In the genomic region with DNA sequence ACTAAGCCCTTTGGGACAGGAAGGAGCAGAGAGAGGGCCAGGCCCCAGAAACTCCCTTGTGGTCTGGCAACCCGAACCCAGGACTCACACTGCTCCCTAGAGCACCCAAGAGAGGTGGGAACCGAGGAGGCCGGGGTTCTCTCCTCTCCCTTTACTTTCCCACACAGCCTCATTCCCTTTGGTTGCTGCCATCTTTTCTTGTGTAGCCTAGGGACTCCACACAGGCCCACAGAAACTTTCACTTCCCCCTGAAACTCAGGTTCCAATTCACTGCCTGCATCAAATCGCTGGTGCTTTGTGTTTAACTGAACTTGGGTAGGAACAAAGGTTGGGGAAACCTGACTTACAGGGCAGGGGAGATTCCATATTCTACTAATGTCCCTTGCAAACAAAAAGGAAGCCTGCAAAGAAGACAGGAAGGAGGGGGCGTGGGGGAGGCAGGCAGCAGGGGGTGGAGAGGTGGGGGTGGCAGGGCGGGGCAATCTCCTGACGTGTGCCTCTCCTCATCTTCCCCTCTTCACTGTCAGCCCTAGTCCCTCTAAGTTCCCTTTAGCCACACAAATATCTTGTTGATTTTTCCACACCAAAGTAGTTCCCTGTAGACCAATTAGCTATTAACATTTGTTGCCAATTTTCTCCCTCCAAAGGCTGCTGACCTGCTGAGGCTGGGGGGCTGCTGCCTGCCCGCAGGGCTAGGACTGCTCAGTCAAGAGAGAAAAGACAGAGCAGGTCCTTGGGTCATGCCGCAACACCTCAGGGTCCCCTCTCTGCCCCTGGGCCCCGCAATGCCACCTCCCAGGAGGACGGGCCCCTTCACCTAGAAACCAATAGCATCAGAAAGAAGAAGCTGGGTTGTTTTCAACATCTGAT, we compare ENCODE assay signal across 8 cellular contexts. TPM values are rescaled to one million over a fixed set of nuclear protein-coding genes. Genes with fewer than 3 reads are reported as not detected.
DNase-seq lines count a peak whose midpoint lies in the region; ATAC-seq and TF ChIP-seq lines count a peak whose summit lies in the region.

No MANE protein-coding gene starts in this region.

- H3K36me3 ChIP-seq in DND-41 (ENCODE audit: insufficient read depth, low read length) (peaks cover 13% of the 10 kb centered on the region), HUES48 (ENCODE audit: control insufficient read depth, insufficient read depth, low read length) (no peaks in the 10 kb centered on the region), skeletal muscle satellite cell (ENCODE audit: insufficient read depth, low read length) (peaks cover 7% of the 10 kb centered on the region)

- peak overlapping the region; percentile 46 for H3K4me2 ChIP-seq in DND-41 (ENCODE audit: insufficient read depth, low read length)
- H3K4me2 ChIP-seq in skeletal muscle satellite cell (ENCODE audit: low read length) = peak overlapping the region; percentile 15

- peaks cover 12% of the 10 kb centered on the region for H3K36me3 Mint-ChIP-seq in endothelial cell (ENCODE audit: low read depth, unreplicated experiment)

- H3K27me3 Mint-ChIP-seq in endothelial cell (ENCODE audit: unreplicated experiment) = peaks cover 13% of the 10 kb centered on the region

- H3K9me3 ChIP-seq in DND-41 (ENCODE audit: insufficient read depth, low read length, severe bottlenecking) (no peaks in the 10 kb centered on the region), HUES48 (ENCODE audit: control insufficient read depth, insufficient read depth, low read length) (no peaks in the 10 kb centered on the region), skeletal muscle satellite cell (replicated peaks; ENCODE audit: low read length) (no peaks in the 10 kb centered on the region)

- no peaks in the 10 kb centered on the region for H3K9me3 Mint-ChIP-seq in endothelial cell (ENCODE audit: unreplicated experiment)

- peak; percentile 61 for DNase-seq in DND-41
- peak; percentile 59 for DNase-seq in activated CD4-positive, alpha-beta T cell treated with anti-CD3 and anti-CD28 coated beads for 48 hours
- DNase-seq in endothelial cell (ENCODE audit: low spot score) = peak; percentile 31
- no peak for DNase-seq in NCI-H446 treated with DMSO at 0.1 percent for 48 hours (lab: John Stamatoyannopoulos, UW)
- DNase-seq in superior temporal gyrus (ENCODE audit: extremely low spot score) = no peak

- peak overlapping the region; percentile 8; the same call in 1 of the 2 replicates for H3K9ac ChIP-seq in DND-41 (ENCODE audit: low read depth, low read length)
- peak overlapping the region; percentile 26; the same call in 1 of the 2 replicates for H3K9ac ChIP-seq in HUES48 (ENCODE audit: low read depth, low read length)
- no peak overlapping the region for H3K9ac ChIP-seq in skeletal muscle satellite cell (ENCODE audit: low read depth, low read length)

- peak overlapping the region; percentile 95 for H3K27ac Mint-ChIP-seq in endothelial cell (ENCODE audit: unreplicated experiment)

- H3K27me3 ChIP-seq in DND-41 (ENCODE audit: insufficient read depth, low read length, poor library complexity) (no peaks in the 10 kb centered on the region), HUES48 (ENCODE audit: control insufficient read depth, insufficient read depth, low read length) (no peaks in the 10 kb centered on the region), skeletal muscle satellite cell (ENCODE audit: control insufficient read depth, insufficient read depth, low read length) (no peaks in the 10 kb centered on the region)

- H3K4me3 ChIP-seq in DND-41 (ENCODE audit: low read depth in 1 of 2, low read length in 2 of 2) = no peak overlapping the region
- 0 out of 2 replicates have a peak overlapping the region, but pooled peaks have one; percentile 4 for H3K4me3 ChIP-seq in HUES48 (ENCODE audit: low read depth, low read length)
- H3K4me3 ChIP-seq in skeletal muscle satellite cell (ENCODE audit: low read length) = no peak overlapping the region

- peaks cover 76% of the 10 kb centered on the region for H3K79me2 ChIP-seq in DND-41 (ENCODE audit: insufficient read depth, low read length)

- ATAC-seq in DND-41 (ENCODE audit: insufficient read depth, low read depth) = peak; percentile 83
- peak; percentile 44 for ATAC-seq in GM21423 (IDR thresholded peaks at IDR 0.05; ENCODE audit: unreplicated experiment)

- peaks cover 20% of the 10 kb centered on the region for H4K20me1 ChIP-seq in DND-41 (ENCODE audit: insufficient read depth, low read length)

- H3K4me1 Mint-ChIP-seq in endothelial cell (ENCODE audit: unreplicated experiment) = peaks cover 64% of the 10 kb centered on the region

- H2AFZ ChIP-seq in DND-41 (ENCODE audit: low read depth, low read length) = peak overlapping the region; percentile 53; the same call in 1 of the 2 replicates

- TF ChIP-seq CTCF in DND-41 (IDR thresholded peaks at IDR 0.05; ENCODE audit: borderline replicate concordance, extremely low read depth, low read length, poor library complexity, severe bottlenecking) (no peak), endothelial cell (IDR thresholded peaks at IDR 0.05; ENCODE audit: unreplicated experiment) (no peak)

- H3K27ac ChIP-seq in DND-41 (ENCODE audit: low read length) = peak overlapping the region; percentile 71
- peak overlapping the region; percentile 96 for H3K27ac ChIP-seq in HUES48 (ENCODE audit: low read depth, low read length)

- H3K4me1 ChIP-seq in DND-41 (ENCODE audit: insufficient read depth, low read length) (peaks cover 22% of the 10 kb centered on the region), HUES48 (ENCODE audit: control insufficient read depth, insufficient read depth, low read length) (peaks cover 47% of the 10 kb centered on the region), skeletal muscle satellite cell (ENCODE audit: control insufficient read depth, insufficient read depth, low read length) (peaks cover 53% of the 10 kb centered on the region)

- peak overlapping the region; percentile 63 for H3K4me3 Mint-ChIP-seq in endothelial cell (ENCODE audit: unreplicated experiment)

RNA-seq across cellular contexts. Expression of a gene that starts 8.0 kb away (rescaled TPM):
- total RNA-seq in endothelial cell (ENCODE audit: unreplicated experiment) = 87.0 TPM
- 20.8 and 22.5 TPM in 2 replicates for total RNA-seq in skeletal muscle satellite cell (2012; rRNA removed)

RNA-seq across cellular contexts. Expression of a gene that starts 23.5 kb away (rescaled TPM):
- total RNA-seq in endothelial cell (ENCODE audit: unreplicated experiment) = 14.7 TPM
- total RNA-seq in skeletal muscle satellite cell (2012; rRNA removed) = 3.7 and 7.6 TPM in 2 replicates

Comparison
In these comparisons a context has a peak if more than half of its experiments do, and no peak if none do; other contexts are left out.
1. DNase-seq: peak in DND-41 (single experiment), activated CD4-positive, alpha-beta T cell treated with anti-CD3 and anti-CD28 coated beads for 48 hours (single experiment) and endothelial cell (single experiment); none in NCI-H446 treated with DMSO at 0.1 percent for 48 hours (single experiment) and superior temporal gyrus (single experiment).